9 cellular contexts compared by ENCODE assay signal in the genomic region with DNA sequence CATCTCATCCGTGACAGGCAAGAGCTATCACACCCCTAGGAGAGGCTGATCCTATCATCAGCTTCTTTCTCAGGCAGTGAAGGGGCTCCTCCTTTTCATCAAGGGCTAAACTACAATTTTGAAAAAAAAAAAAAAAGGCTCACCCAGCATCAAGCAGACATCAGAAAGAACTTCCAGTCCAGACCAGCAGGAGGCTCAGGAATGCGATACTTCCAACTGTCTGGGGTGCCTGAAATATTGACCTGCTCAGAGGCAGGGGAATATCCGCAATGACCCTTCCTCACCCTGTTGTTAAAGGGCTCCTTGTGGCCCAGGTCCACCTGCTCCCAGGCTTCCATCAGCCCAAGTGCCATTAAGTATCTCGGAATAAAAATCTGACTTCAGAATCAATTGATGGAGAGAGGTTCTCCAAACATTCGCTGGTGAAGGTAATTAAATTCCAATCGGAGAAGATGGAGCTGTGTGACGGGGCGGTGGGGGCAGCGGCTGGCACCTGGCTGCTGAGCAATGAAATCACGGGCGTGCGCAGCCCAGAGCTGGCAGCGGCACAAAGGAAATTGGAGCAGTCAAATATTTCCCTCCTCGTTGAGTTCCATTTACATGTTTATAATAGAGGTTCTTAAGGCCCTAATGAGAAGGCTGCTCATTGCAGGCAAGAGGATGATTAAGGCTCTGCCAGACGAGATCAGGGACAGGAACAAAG.
DNase-seq lines count a peak whose midpoint lies in the region; ATAC-seq, FAIRE-seq and TF ChIP-seq lines count a peak whose summit lies in the region.
"Had no signal": no experiment of that assay in that cellular context is flagged by ENCODE, and none has a peak within 500 bp of the region (broad histone marks: within the 10 kb centered on the region; RNA-seq: fewer than 3 reads in every experiment).

No MANE protein-coding gene starts in this region.

- H3K4me1 Mint-ChIP-seq in neural crest cell = peaks cover 4% of the 10 kb centered on the region

- in situ Hi-C loops in G401 (cut with HindIII; ENCODE audit: low sequenced_read_pairs) = no loop called here
- in situ Hi-C loops in astrocyte of the spinal cord (cut with HindIII; ENCODE audit: low sequenced_read_pairs) = no loop called here

- no peak for FAIRE-seq in pancreas (lab: Jason Lieb, UNC)

- DNase-seq in G401 (ENCODE audit: low spot score) (peak; percentile 19), NCI-H187 (lab: John Stamatoyannopoulos, UW) (peak; percentile 42 to 51), astrocyte of the spinal cord (ENCODE audit: low read depth, low spot score) (no peak), neural crest cell (ENCODE audit: low read depth, low spot score) (no peak), GM20000 (ENCODE audit: low spot score) (no peak), pancreas (no peak)

- no peak overlapping the region for H3K4me3 ChIP-seq in astrocyte of the spinal cord (ENCODE audit: low read depth, low read length)
- no peak overlapping the region for H3K4me3 ChIP-seq in pancreas

- no peaks in the 10 kb centered on the region for H3K27me3 ChIP-seq in pancreas

- peaks cover 4% of the 10 kb centered on the region for H3K27me3 Mint-ChIP-seq in neural crest cell (ENCODE audit: low read depth)

- H3K4me1 ChIP-seq in pancreas = no peaks in the 10 kb centered on the region

- TF ChIP-seq CTCF in astrocyte of the spinal cord (IDR thresholded peaks at IDR 0.05; ENCODE audit: low read depth, low read length) (peak; percentile 50), neural crest cell (conservative IDR thresholded peaks at IDR 0.05) (peak; percentile 54), GM20000 (IDR thresholded peaks at IDR 0.05; ENCODE audit: extremely low read depth, missing control alignments) (no peak), pancreas (IDR thresholded peaks at IDR 0.05) (peak in 1 of 4 donors; percentile 10)

- WGBS in pancreas, 2 donors = 78 to 80% methylated on average over 15 of the region's 15 CpGs

- intact Hi-C loops in pancreas (cut with DNase I) = no loop called here

- no peak overlapping the region for H3K27ac ChIP-seq in pancreas

- H3K9me3 ChIP-seq in pancreas = no peaks in the 10 kb centered on the region

- H3K36me3 ChIP-seq in pancreas = no peaks in the 10 kb centered on the region

- no peaks in the 10 kb centered on the region for H3K9me3 Mint-ChIP-seq in neural crest cell
- H3K9me3 Mint-ChIP-seq: natural killer cell treated with Interleukin-12 subunit alpha and Interleukin-12 subunit beta and Interleukin-15 and Interleukin-18, amount 100 ng/mL, for 72 hours had no signal

- ATAC-seq in GM18870 (IDR thresholded peaks at IDR 0.05; ENCODE audit: unreplicated experiment) = no peak
- ATAC-seq in GM21360 (IDR thresholded peaks at IDR 0.05; ENCODE audit: unreplicated experiment) = no peak
- ATAC-seq in pancreas = no peak
- ATAC-seq: natural killer cell treated with Interleukin-12 subunit alpha and Interleukin-12 subunit beta and Interleukin-15 and Interleukin-18, amount 100 ng/mL, for 72 hours had no signal

- no peak overlapping the region for H3K27ac Mint-ChIP-seq in neural crest cell (ENCODE audit: unreplicated experiment)
- H3K27ac Mint-ChIP-seq: natural killer cell treated with Interleukin-12 subunit alpha and Interleukin-12 subunit beta and Interleukin-15 and Interleukin-18, amount 100 ng/mL, for 72 hours had no signal

- H3K4me3 Mint-ChIP-seq in neural crest cell = no peak overlapping the region
- H3K4me3 Mint-ChIP-seq: natural killer cell treated with Interleukin-12 subunit alpha and Interleukin-12 subunit beta and Interleukin-15 and Interleukin-18, amount 100 ng/mL, for 72 hours had no signal

- no peaks in the 10 kb centered on the region for H3K36me3 Mint-ChIP-seq in neural crest cell (ENCODE audit: low read depth)
- H3K36me3 Mint-ChIP-seq: natural killer cell treated with Interleukin-12 subunit alpha and Interleukin-12 subunit beta and Interleukin-15 and Interleukin-18, amount 100 ng/mL, for 72 hours had no signal

Comparison
In these comparisons a context has a peak if more than half of its experiments do, and no peak if none do; other contexts are left out.
1. DNase-seq: peak in G401 (single experiment) and NCI-H187 (2 of 2); none in astrocyte of the spinal cord (single experiment), neural crest cell (single experiment), GM20000 (single experiment) and pancreas (0 of 6).